2 cellular contexts compared by ENCODE assay signal in genomic region chr17:44469676-44470075, GRCh38.
TF ChIP-seq lines count a peak whose summit lies in the region.

No MANE protein-coding gene starts in this region.

TF ChIP-seq in HepG2, 621 proteins besides CTCF, POLR2A, EP300 and RAD21:
- TF ChIP-seq MAFK (conservative IDR thresholded peaks at IDR 0.05 in 1 of 2, IDR thresholded peaks at IDR 0.05 in 1 of 2; ENCODE audit: low read length in 2 of 2), result peak in 1 of 2 experiments; percentile 55; a peak in 3 of 4 replicates
- no peak for TF ChIP-seq HDAC2 (CRISPR knock-in tag; IDR thresholded peaks at IDR 0.05)
- peak; percentile 22; the same call in 1 of the 2 replicates for TF ChIP-seq MAFF (IDR thresholded peaks at IDR 0.05; ENCODE audit: low read depth, low read length)

TF ChIP-seq in IMR-90, 13 proteins besides CTCF, POLR2A, EP300 and RAD21:
- TF ChIP-seq MAZ (IDR thresholded peaks at IDR 0.05; ENCODE audit: borderline replicate concordance, low read depth, low read length), result no peak
- TF ChIP-seq CEBPB (IDR thresholded peaks at IDR 0.05; ENCODE audit: low read depth, low read length), result no peak
- TF ChIP-seq RCOR1 (IDR thresholded peaks at IDR 0.05; ENCODE audit: insufficient replicate concordance, low read length), result no peak
- no peak for TF ChIP-seq NFE2L2 (IDR thresholded peaks at IDR 0.05; ENCODE audit: low read depth, low read length)
- TF ChIP-seq FOS (IDR thresholded peaks at IDR 0.05; ENCODE audit: low read depth, low read length), result no peak
- TF ChIP-seq MXI1 (IDR thresholded peaks at IDR 0.05; ENCODE audit: borderline replicate concordance, low read depth, low read length), result no peak
- no peak for TF ChIP-seq RFX5 (IDR thresholded peaks at IDR 0.05; ENCODE audit: low read depth, low read length)
- no peak for TF ChIP-seq CHD1 (IDR thresholded peaks at IDR 0.05; ENCODE audit: low read depth, low read length)
- no peak for TF ChIP-seq MAFK (IDR thresholded peaks at IDR 0.05; ENCODE audit: low read depth, low read length)
- no peak for TF ChIP-seq ELK1 (IDR thresholded peaks at IDR 0.05; ENCODE audit: borderline replicate concordance, low read depth, low read length)
- no peak for TF ChIP-seq BHLHE40 (IDR thresholded peaks at IDR 0.05; ENCODE audit: low read depth, low read length)
- TF ChIP-seq SMC3 (IDR thresholded peaks at IDR 0.05; ENCODE audit: low read depth, low read length), result no peak
- TF ChIP-seq USF2 (IDR thresholded peaks at IDR 0.05; ENCODE audit: low read depth, low read length), result no peak
